17 cellular contexts compared by ENCODE assay signal in genomic region chr12:110934093-110934852, GRCh38. TPM values are rescaled to one million over a fixed set of nuclear protein-coding genes. Genes with fewer than 3 reads are reported as not detected.
DNase-seq lines count a peak whose midpoint lies in the region; ATAC-seq and TF ChIP-seq lines count a peak whose summit lies in the region.
"Had no signal": no experiment of that assay in that cellular context is flagged by ENCODE, and none has a peak within 500 bp of the region (broad histone marks: within the 10 kb centered on the region; RNA-seq: fewer than 3 reads in every experiment).

No MANE protein-coding gene starts in this region.

- peaks cover 16% of the 10 kb centered on the region for H3K36me3 Mint-ChIP-seq in Caco-2 (ENCODE audit: insufficient read depth, unreplicated experiment)
- no peaks in the 10 kb centered on the region for H3K36me3 Mint-ChIP-seq in CD14-positive monocyte
- H3K36me3 Mint-ChIP-seq in progenitor cell of endocrine pancreas (ENCODE audit: insufficient read depth) = no peaks in the 10 kb centered on the region
- no peaks in the 10 kb centered on the region for H3K36me3 Mint-ChIP-seq in stimulated activated effector memory CD8-positive, alpha-beta T cell treated with anti-CD3 and anti-CD28 coated beads, Interleukin-12 subunit alpha, Interleukin-12 subunit beta, amount 100 ng/mL, for 72 hours
- H3K36me3 Mint-ChIP-seq: brain, mesothelial cell of epicardium had no signal

- H3K4me3 Mint-ChIP-seq in Caco-2 (ENCODE audit: unreplicated experiment) (peak overlapping the region; percentile 30), CD14-positive monocyte (peak overlapping the region in 1 of 2 donors; percentile 37), progenitor cell of endocrine pancreas (ENCODE audit: low read depth) (no peak overlapping the region)
- H3K4me3 Mint-ChIP-seq in stimulated activated effector memory CD8-positive, alpha-beta T cell treated with anti-CD3 and anti-CD28 coated beads, Interleukin-12 subunit alpha, Interleukin-12 subunit beta, amount 100 ng/mL, for 72 hours = no peak overlapping the region
- H3K4me3 Mint-ChIP-seq: brain, mesothelial cell of epicardium had no signal

- H3K4me1 Mint-ChIP-seq in Caco-2 (ENCODE audit: low read depth, unreplicated experiment) (peaks cover 22% of the 10 kb centered on the region), CD14-positive monocyte (peaks cover 13% of the 10 kb centered on the region), progenitor cell of endocrine pancreas (ENCODE audit: low read depth) (no peaks in the 10 kb centered on the region)
- peaks cover 7% of the 10 kb centered on the region for H3K4me1 Mint-ChIP-seq in stimulated activated effector memory CD8-positive, alpha-beta T cell treated with anti-CD3 and anti-CD28 coated beads, Interleukin-12 subunit alpha, Interleukin-12 subunit beta, amount 100 ng/mL, for 72 hours

- H3K27ac Mint-ChIP-seq in Caco-2 (ENCODE audit: unreplicated experiment) = peak overlapping the region; percentile 89
- H3K27ac Mint-ChIP-seq in CD14-positive monocyte = peak overlapping the region in 2 of 7 donors; percentile 34 to 43
- H3K27ac Mint-ChIP-seq in progenitor cell of endocrine pancreas = no peak overlapping the region
- no peak overlapping the region for H3K27ac Mint-ChIP-seq in stimulated activated effector memory CD8-positive, alpha-beta T cell treated with anti-CD3 and anti-CD28 coated beads, Interleukin-12 subunit alpha, Interleukin-12 subunit beta, amount 100 ng/mL, for 72 hours
- H3K27ac Mint-ChIP-seq: brain, mesothelial cell of epicardium had no signal

- no peak for ATAC-seq in stimulated activated effector memory CD8-positive, alpha-beta T cell treated with anti-CD3 and anti-CD28 coated beads, Interleukin-12 subunit alpha, Interleukin-12 subunit beta, amount 100 ng/mL, for 72 hours

- POLR2A ChIA-PET in Caco-2 (lab: Charles Lee) = no interaction called here

- no peaks in the 10 kb centered on the region for H3K27me3 ChIP-seq in Caco-2 (replicated peaks; ENCODE audit: control insufficient read depth, insufficient read depth, low read length)
- no peaks in the 10 kb centered on the region for H3K27me3 ChIP-seq in HUES6 (ENCODE audit: control insufficient read depth, insufficient read depth, low read length)
- H3K27me3 ChIP-seq: BE2C had no signal

- H3K4me3 ChIP-seq in Caco-2 (ENCODE audit: low read depth, low read length) (no peak overlapping the region), HUES6 (ENCODE audit: low read depth, low read length) (no peak overlapping the region; the same call in 1 of the 2 replicates), astrocyte of the cerebellum (ENCODE audit: low read depth, low read length) (no peak overlapping the region)
- H3K4me3 ChIP-seq: heart right ventricle had no signal

- H3K9ac ChIP-seq in HUES6 (ENCODE audit: low read length) = peak overlapping the region; percentile 72
- H3K9ac ChIP-seq: parathyroid adenoma had no signal

- DNase-seq in Caco-2 (peak; percentile 71 to 75), astrocyte of the cerebellum (ENCODE audit: low read depth) (peak; percentile 35), islet precursor cell (peak; percentile 95), CD14-positive monocyte (ENCODE audit: low spot score) (no peak), progenitor cell of endocrine pancreas (ENCODE audit: low spot score, unreplicated experiment) (no peak), NCI-H748 (lab: John Stamatoyannopoulos, UW; ENCODE audit: unreplicated experiment) (no peak)
- DNase-seq in stimulated activated effector memory CD8-positive, alpha-beta T cell treated with anti-CD3 and anti-CD28 coated beads, Interleukin-12 subunit alpha, Interleukin-12 subunit beta, amount 100 ng/mL, for 72 hours (ENCODE audit: low spot score in 2 of 2) = no peak
- DNase-seq: BE2C, heart right ventricle, IMR-90, NCI-H1694, NCI-H774, SW 1271 had no signal

- H3K27me3 Mint-ChIP-seq in Caco-2 (ENCODE audit: insufficient read depth, unreplicated experiment) (no peaks in the 10 kb centered on the region), CD14-positive monocyte (ENCODE audit: low read depth in 3 of 3) (peaks cover 7 to 17% (median 11%) of the 10 kb centered on the region in 3 donors), progenitor cell of endocrine pancreas (peaks cover 19% of the 10 kb centered on the region)

- CTCF ChIA-PET in Caco-2 (lab: Charles Lee) = no interaction called here

- H3K36me3 ChIP-seq in Caco-2 (ENCODE audit: control insufficient read depth, insufficient read depth, low read length) (no peaks in the 10 kb centered on the region), HUES6 (ENCODE audit: control insufficient read depth, insufficient read depth, low read length) (no peaks in the 10 kb centered on the region)
- H3K36me3 ChIP-seq: BE2C, heart right ventricle had no signal

- BruUV-seq in Caco-2 (replicated peaks; lab: Mats Ljungman, UMichigan) = no TSS peak

- in situ Hi-C loops in astrocyte of the cerebellum (cut with HindIII; ENCODE audit: low sequenced_read_pairs) = no loop called here

- intact Hi-C loops in Caco-2 (cut with micrococcal nuclease; ENCODE audit: unreplicated experiment) (loop anchor here (1.0 kb wide), 1 partner anchor 33 kb away; no protein-coding TSS in a partner anchor), CD14-positive monocyte (cut with micrococcal nuclease) (no loop called here)

- H3K4me1 ChIP-seq in Caco-2 (peaks cover 24% of the 10 kb centered on the region), HUES6 (ENCODE audit: control insufficient read depth, insufficient read depth, low read length) (peaks cover 32% of the 10 kb centered on the region)
- H3K4me1 ChIP-seq: BE2C had no signal

- H3K27ac ChIP-seq in HUES6 (ENCODE audit: low read depth, low read length) = peak overlapping the region; percentile 90
- H3K27ac ChIP-seq: parathyroid adenoma had no signal

- TF ChIP-seq CTCF in Caco-2 (IDR thresholded peaks at IDR 0.05; ENCODE audit: insufficient read depth in 1 of 2, low read depth in 1 of 2, low read length in 1 of 2, severe bottlenecking in 1 of 2, unreplicated experiment in 1 of 2) (no peak), astrocyte of the cerebellum (IDR thresholded peaks at IDR 0.05; ENCODE audit: low read depth, low read length, missing control alignments) (no peak), CD14-positive monocyte (IDR thresholded peaks at IDR 0.05) (no peak), progenitor cell of endocrine pancreas (IDR thresholded peaks at IDR 0.05; ENCODE audit: unreplicated experiment) (no peak)

- H3K9me3 Mint-ChIP-seq in Caco-2 (ENCODE audit: unreplicated experiment) (no peaks in the 10 kb centered on the region), CD14-positive monocyte (no peaks in the 10 kb centered on the region), progenitor cell of endocrine pancreas (ENCODE audit: low read depth) (no peaks in the 10 kb centered on the region)
- no peaks in the 10 kb centered on the region for H3K9me3 Mint-ChIP-seq in stimulated activated effector memory CD8-positive, alpha-beta T cell treated with anti-CD3 and anti-CD28 coated beads, Interleukin-12 subunit alpha, Interleukin-12 subunit beta, amount 100 ng/mL, for 72 hours
- H3K9me3 Mint-ChIP-seq: mesothelial cell of epicardium had no signal

- H3K9me3 ChIP-seq in Caco-2 = no peaks in the 10 kb centered on the region
- no peaks in the 10 kb centered on the region for H3K9me3 ChIP-seq in HUES6 (ENCODE audit: control insufficient read depth, insufficient read depth, low read depth, low read length)
- H3K9me3 ChIP-seq: BE2C, heart right ventricle had no signal

RNA-seq across cellular contexts. Expression of gene MYL2, which starts 13.9 kb away (rescaled TPM):
- total RNA-seq in Caco-2 (2022) = not detected in 2 replicates
- polyA plus RNA-seq in CD14-positive monocyte = not detected
- total RNA-seq in progenitor cell of endocrine pancreas = not detected in 2 replicates
- total RNA-seq: IMR-90, mesothelial cell of epicardium had no signal
- polyA plus RNA-seq: IMR-90 had no signal

Comparison
In these comparisons a context has a peak if more than half of its experiments do, and no peak if none do; other contexts are left out.
1. DNase-seq: peak in Caco-2 (2 of 2), astrocyte of the cerebellum (single experiment) and islet precursor cell (single experiment); none in CD14-positive monocyte (single experiment), progenitor cell of endocrine pancreas (single experiment), NCI-H748 (single experiment) and stimulated activated effector memory CD8-positive, alpha-beta T cell treated with anti-CD3 and anti-CD28 coated beads, Interleukin-12 subunit alpha, Interleukin-12 subunit beta, amount 100 ng/mL, for 72 hours (0 of 2).